10 cellular contexts compared by ENCODE assay signal in genomic region chr7:28808786-28809533, GRCh38.
DNase-seq lines count a peak whose midpoint lies in the region; ATAC-seq and TF ChIP-seq lines count a peak whose summit lies in the region.
"Had no signal": no experiment of that assay in that cellular context is flagged by ENCODE, and none has a peak within 500 bp of the region (broad histone marks: within the 10 kb centered on the region; RNA-seq: fewer than 3 reads in every experiment).

No MANE protein-coding gene starts in this region.

- H3K14ac ChIP-seq in neuronal stem cell (ENCODE audit: low read length), result no peak overlapping the region

- peak overlapping the region; percentile 46 for H2AK5ac ChIP-seq in neuronal stem cell (ENCODE audit: low read depth, low read length)

- peaks cover 4 to 55% of the 10 kb centered on the region in 2 donors for H3K36me3 ChIP-seq in neuronal stem cell (replicated peaks in 1 of 2; ENCODE audit: control insufficient read depth in 2 of 2, insufficient read depth in 2 of 2, low read length in 2 of 2)

- no peak overlapping the region for H3K23ac ChIP-seq in neuronal stem cell (ENCODE audit: low read depth, low read length, poor library complexity)

- no peak overlapping the region for H3K4me3 ChIP-seq in neuronal stem cell (ENCODE audit: low read length in 2 of 2)

- peak overlapping the region; percentile 1 for H3K27ac ChIP-seq in caudate nucleus (ENCODE audit: low read depth, low read length)
- H3K27ac ChIP-seq in neuronal stem cell (replicated peaks; ENCODE audit: low read length), result no peak overlapping the region

- no peak for ATAC-seq in stimulated activated naive CD8-positive, alpha-beta T cell treated with anti-CD3 and anti-CD28 coated beads, Interleukin-15, Interleukin-2, amounts not matched to agents 100 U/mL and 50 U/mL, for 24 hours

- no peak for DNase-seq in GM13976 (ENCODE audit: low spot score)
- peak; percentile 48 for DNase-seq in HT1080 (ENCODE audit: low read depth)
- DNase-seq in caudate nucleus (lab: John Stamatoyannopoulos, UW), result peak in 11 of 61 donors; percentile 7 to 38 (median 12)
- DNase-seq in neuronal stem cell (ENCODE audit: low spot score), result no peak
- no peak for DNase-seq in stimulated activated naive CD8-positive, alpha-beta T cell treated with anti-CD3 and anti-CD28 coated beads, Interleukin-15, Interleukin-2, amounts not matched to agents 100 U/mL and 50 U/mL, for 24 hours
- no peak for DNase-seq in LoVo (ENCODE audit: low spot score)
- no peak for DNase-seq in retina
- no peak for DNase-seq in DMS79 (lab: John Stamatoyannopoulos, UW)
- DNase-seq: activated CD4-positive, alpha-beta T cell treated with anti-CD3 and anti-CD28 coated beads, Interleukin-2, amount 50 U/mL, for 48 hours; GF-D8 had no signal

- H3K9me3 ChIP-seq in neuronal stem cell (replicated peaks in 1 of 2; ENCODE audit: control insufficient read depth in 2 of 2, insufficient read depth in 1 of 2, low read depth in 1 of 2, low read length in 2 of 2), result peaks cover 0 to 3% of the 10 kb centered on the region in 2 donors

- no peak overlapping the region for H3K9ac ChIP-seq in neuronal stem cell (ENCODE audit: low read depth, low read length, poor library complexity)

- no peak overlapping the region for H4K91ac ChIP-seq in neuronal stem cell (ENCODE audit: low read depth, low read length, poor library complexity)

- no peak overlapping the region for H2BK12ac ChIP-seq in neuronal stem cell (ENCODE audit: low read length)

- no peak overlapping the region for H2AFZ ChIP-seq in neuronal stem cell (ENCODE audit: low read length)

- H3K4me1 ChIP-seq in neuronal stem cell (ENCODE audit: control insufficient read depth in 2 of 2, insufficient read depth in 1 of 2, low read depth in 1 of 2, low read length in 2 of 2), result peaks cover 3 to 4% of the 10 kb centered on the region in 2 donors

- H3K4ac ChIP-seq in neuronal stem cell (ENCODE audit: low read length), result no peak overlapping the region

- peak overlapping the region; percentile 48 for H2BK120ac ChIP-seq in neuronal stem cell (ENCODE audit: low read depth, low read length)

- no peaks in the 10 kb centered on the region for H3K79me1 ChIP-seq in neuronal stem cell (ENCODE audit: low read depth, low read length)

- TF ChIP-seq CTCF in GM13976 (IDR thresholded peaks at IDR 0.05; ENCODE audit: borderline replicate concordance, control extremely low read depth, extremely low read depth, insufficient read depth, missing control alignments), result peak; percentile 18

- no peak overlapping the region for H2BK5ac ChIP-seq in neuronal stem cell (ENCODE audit: low read length)

- in situ Hi-C loops in GM13976 (cut with MboI; ENCODE audit: low sequenced_read_pairs, unreplicated experiment), result no loop called here

- H3K18ac ChIP-seq in neuronal stem cell (ENCODE audit: low read length), result no peak overlapping the region

- no peak overlapping the region for H2BK15ac ChIP-seq in neuronal stem cell (ENCODE audit: low read length)

- no peak overlapping the region for H4K8ac ChIP-seq in neuronal stem cell (ENCODE audit: low read depth, low read length)

- no peak overlapping the region for H3K4me2 ChIP-seq in neuronal stem cell (ENCODE audit: insufficient read depth, low read length, poor library complexity, severe bottlenecking)

- no CpG with 5 or more reads among the region's 23 CpGs for WGBS in neuronal stem cell (ENCODE audit: extremely low coverage in 2 of 2, insufficient read length in 2 of 2, insufficient replicate concordance in 1 of 2), 2 donors

- H3K27me3 ChIP-seq in neuronal stem cell (ENCODE audit: control insufficient read depth in 3 of 3, insufficient read depth in 3 of 3, low read depth in 1 of 3, low read length in 3 of 3), result no peaks in the 10 kb centered on the region
